8 cellular contexts compared by ENCODE assay signal in the genomic region with DNA sequence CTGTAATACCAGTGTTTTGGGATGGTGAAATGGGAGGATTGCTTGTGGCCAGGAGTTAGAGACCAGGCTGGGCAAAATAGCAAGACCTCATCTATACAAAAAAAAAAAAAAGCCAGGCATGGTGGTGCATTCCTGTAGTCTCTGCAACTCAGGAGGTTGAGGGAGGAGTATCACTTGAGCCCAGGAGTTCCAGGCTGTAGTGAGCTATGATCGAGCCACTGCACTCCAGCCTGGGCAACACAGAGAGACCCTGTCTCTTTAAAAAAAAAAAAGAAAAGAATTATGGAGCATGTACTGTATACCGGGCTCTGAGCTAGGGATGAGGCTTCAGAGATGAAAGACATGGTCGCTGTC.
"Had no signal": no experiment of that assay in that cellular context is flagged by ENCODE, and none has a peak within 500 bp of the region (broad histone marks: within the 10 kb centered on the region; RNA-seq: fewer than 3 reads in every experiment).

No MANE protein-coding gene starts in this region.

- DNase-seq: GDM1, GF-D8 had no signal

- H3K4me3 ChIP-seq: GM12878 had no signal

- ATAC-seq: GM12878 had no signal

- FAIRE-seq: G401.6, GM12878, GM12891, GM12892, GM18507, GM19239 had no signal
